In the genomic region with DNA sequence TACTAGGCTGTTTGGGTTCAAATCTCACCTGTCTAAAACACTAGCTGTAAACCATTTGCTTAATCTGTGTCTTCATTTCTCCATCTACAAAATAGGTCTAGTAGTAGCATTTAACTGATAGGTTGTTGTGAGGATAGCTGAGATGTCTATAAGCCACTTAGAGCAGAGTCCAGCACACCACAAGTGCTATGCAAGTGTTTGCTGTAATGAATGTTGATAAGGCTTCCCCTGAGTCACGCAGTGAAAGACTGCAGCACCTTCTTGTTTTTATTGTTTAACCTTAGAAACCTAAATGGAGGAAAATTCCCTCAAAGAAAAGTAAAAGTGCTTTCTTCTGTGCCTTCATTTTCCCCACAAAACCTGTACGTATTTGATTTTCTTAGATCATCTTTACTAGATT, we compare ENCODE assay signal across 1 cellular context.
A peak's percentile ranks its signal among the peaks of the same experiment; 100 is the strongest.
TF ChIP-seq lines count a peak whose summit lies in the region.

No MANE protein-coding gene starts in this region.

TF ChIP-seq in K562, 482 proteins besides CTCF, POLR2A, EP300 and RAD21 (continues in another document):
- TF ChIP-seq, protein P1, sequence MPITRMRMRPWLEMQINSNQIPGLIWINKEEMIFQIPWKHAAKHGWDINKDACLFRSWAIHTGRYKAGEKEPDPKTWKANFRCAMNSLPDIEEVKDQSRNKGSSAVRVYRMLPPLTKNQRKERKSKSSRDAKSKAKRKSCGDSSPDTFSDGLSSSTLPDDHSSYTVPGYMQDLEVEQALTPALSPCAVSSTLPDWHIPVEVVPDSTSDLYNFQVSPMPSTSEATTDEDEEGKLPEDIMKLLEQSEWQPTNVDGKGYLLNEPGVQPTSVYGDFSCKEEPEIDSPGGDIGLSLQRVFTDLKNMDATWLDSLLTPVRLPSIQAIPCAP (CRISPR knock-in tag; IDR thresholded peaks at IDR 0.05; ENCODE audit: borderline replicate concordance), result no peak
- TF ChIP-seq CC2D1A (IDR thresholded peaks at IDR 0.05) (no peak), KAT2B (IDR thresholded peaks at IDR 0.05; ENCODE audit: low read depth, low read length) (no peak), EHMT2 (IDR thresholded peaks at IDR 0.05) (no peak), XRCC4 (IDR thresholded peaks at IDR 0.05; ENCODE audit: extremely low read depth, insufficient read depth, insufficient read length) (no peak), ZNF780A (CRISPR knock-in tag; IDR thresholded peaks at IDR 0.05) (no peak), GABPB2 (CRISPR knock-in tag; conservative IDR thresholded peaks at IDR 0.05) (no peak), ZNF316 (IDR thresholded peaks at IDR 0.05) (peak; percentile 76; the same call in 1 of the 2 replicates), PTTG1 (tag; IDR thresholded peaks at IDR 0.05; ENCODE audit: low read depth) (no peak), POLR3G (IDR thresholded peaks at IDR 0.05; ENCODE audit: extremely low read depth, insufficient read length, insufficient replicate concordance) (no peak), MAFG (tag; conservative IDR thresholded peaks at IDR 0.05) (peak; percentile 45; the same call in 1 of the 2 replicates), PHF20 (IDR thresholded peaks at IDR 0.05; ENCODE audit: partially characterized antibody) (no peak), KAT8 (IDR thresholded peaks at IDR 0.05; ENCODE audit: low read depth) (no peak), ZBTB7A (IDR thresholded peaks at IDR 0.05; ENCODE audit: borderline replicate concordance, control insufficient read depth, low read depth, low read length) (no peak), ZNF75A (CRISPR knock-in tag; IDR thresholded peaks at IDR 0.05) (no peak), DPF2 (IDR thresholded peaks at IDR 0.05) (0 out of 2 replicates have a peak, but pooled peaks have one; percentile 62), ZNF785 (CRISPR knock-in tag; IDR thresholded peaks at IDR 0.05) (no peak), HNRNPK (IDR thresholded peaks at IDR 0.05; ENCODE audit: low read depth, low read length, poor library complexity, severe bottlenecking) (no peak)
- TF ChIP-seq, protein P2, sequence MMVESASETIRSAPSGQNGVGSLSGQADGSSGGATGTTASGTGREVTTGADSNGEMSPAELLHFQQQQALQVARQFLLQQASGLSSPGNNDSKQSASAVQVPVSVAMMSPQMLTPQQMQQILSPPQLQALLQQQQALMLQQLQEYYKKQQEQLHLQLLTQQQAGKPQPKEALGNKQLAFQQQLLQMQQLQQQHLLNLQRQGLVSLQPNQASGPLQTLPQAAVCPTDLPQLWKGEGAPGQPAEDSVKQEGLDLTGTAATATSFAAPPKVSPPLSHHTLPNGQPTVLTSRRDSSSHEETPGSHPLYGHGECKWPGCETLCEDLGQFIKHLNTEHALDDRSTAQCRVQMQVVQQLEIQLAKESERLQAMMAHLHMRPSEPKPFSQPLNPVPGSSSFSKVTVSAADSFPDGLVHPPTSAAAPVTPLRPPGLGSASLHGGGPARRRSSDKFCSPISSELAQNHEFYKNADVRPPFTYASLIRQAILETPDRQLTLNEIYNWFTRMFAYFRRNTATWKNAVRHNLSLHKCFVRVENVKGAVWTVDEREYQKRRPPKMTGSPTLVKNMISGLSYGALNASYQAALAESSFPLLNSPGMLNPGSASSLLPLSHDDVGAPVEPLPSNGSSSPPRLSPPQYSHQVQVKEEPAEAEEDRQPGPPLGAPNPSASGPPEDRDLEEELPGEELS (CRISPR knock-in tag; IDR thresholded peaks at IDR 0.05; ENCODE audit: borderline replicate concordance), result no peak
- TF ChIP-seq, protein P3, sequence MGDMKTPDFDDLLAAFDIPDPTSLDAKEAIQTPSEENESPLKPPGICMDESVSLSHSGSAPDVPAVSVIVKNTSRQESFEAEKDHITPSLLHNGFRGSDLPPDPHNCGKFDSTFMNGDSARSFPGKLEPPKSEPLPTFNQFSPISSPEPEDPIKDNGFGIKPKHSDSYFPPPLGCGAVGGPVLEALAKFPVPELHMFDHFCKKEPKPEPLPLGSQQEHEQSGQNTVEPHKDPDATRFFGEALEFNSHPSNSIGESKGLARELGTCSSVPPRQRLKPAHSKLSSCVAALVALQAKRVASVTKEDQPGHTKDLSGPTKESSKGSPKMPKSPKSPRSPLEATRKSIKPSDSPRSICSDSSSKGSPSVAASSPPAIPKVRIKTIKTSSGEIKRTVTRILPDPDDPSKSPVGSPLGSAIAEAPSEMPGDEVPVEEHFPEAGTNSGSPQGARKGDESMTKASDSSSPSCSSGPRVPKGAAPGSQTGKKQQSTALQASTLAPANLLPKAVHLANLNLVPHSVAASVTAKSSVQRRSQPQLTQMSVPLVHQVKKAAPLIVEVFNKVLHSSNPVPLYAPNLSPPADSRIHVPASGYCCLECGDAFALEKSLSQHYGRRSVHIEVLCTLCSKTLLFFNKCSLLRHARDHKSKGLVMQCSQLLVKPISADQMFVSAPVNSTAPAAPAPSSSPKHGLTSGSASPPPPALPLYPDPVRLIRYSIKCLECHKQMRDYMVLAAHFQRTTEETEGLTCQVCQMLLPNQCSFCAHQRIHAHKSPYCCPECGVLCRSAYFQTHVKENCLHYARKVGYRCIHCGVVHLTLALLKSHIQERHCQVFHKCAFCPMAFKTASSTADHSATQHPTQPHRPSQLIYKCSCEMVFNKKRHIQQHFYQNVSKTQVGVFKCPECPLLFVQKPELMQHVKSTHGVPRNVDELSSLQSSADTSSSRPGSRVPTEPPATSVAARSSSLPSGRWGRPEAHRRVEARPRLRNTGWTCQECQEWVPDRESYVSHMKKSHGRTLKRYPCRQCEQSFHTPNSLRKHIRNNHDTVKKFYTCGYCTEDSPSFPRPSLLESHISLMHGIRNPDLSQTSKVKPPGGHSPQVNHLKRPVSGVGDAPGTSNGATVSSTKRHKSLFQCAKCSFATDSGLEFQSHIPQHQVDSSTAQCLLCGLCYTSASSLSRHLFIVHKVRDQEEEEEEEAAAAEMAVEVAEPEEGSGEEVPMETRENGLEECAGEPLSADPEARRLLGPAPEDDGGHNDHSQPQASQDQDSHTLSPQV (IDR thresholded peaks at IDR 0.05), result no peak
- TF ChIP-seq, protein P4, sequence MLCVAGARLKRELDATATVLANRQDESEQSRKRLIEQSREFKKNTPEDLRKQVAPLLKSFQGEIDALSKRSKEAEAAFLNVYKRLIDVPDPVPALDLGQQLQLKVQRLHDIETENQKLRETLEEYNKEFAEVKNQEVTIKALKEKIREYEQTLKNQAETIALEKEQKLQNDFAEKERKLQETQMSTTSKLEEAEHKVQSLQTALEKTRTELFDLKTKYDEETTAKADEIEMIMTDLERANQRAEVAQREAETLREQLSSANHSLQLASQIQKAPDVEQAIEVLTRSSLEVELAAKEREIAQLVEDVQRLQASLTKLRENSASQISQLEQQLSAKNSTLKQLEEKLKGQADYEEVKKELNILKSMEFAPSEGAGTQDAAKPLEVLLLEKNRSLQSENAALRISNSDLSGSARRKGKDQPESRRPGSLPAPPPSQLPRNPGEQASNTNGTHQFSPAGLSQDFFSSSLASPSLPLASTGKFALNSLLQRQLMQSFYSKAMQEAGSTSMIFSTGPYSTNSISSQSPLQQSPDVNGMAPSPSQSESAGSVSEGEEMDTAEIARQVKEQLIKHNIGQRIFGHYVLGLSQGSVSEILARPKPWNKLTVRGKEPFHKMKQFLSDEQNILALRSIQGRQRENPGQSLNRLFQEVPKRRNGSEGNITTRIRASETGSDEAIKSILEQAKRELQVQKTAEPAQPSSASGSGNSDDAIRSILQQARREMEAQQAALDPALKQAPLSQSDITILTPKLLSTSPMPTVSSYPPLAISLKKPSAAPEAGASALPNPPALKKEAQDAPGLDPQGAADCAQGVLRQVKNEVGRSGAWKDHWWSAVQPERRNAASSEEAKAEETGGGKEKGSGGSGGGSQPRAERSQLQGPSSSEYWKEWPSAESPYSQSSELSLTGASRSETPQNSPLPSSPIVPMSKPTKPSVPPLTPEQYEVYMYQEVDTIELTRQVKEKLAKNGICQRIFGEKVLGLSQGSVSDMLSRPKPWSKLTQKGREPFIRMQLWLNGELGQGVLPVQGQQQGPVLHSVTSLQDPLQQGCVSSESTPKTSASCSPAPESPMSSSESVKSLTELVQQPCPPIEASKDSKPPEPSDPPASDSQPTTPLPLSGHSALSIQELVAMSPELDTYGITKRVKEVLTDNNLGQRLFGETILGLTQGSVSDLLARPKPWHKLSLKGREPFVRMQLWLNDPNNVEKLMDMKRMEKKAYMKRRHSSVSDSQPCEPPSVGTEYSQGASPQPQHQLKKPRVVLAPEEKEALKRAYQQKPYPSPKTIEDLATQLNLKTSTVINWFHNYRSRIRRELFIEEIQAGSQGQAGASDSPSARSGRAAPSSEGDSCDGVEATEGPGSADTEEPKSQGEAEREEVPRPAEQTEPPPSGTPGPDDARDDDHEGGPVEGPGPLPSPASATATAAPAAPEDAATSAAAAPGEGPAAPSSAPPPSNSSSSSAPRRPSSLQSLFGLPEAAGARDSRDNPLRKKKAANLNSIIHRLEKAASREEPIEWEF (CRISPR knock-in tag; IDR thresholded peaks at IDR 0.05), result no peak
- TF ChIP-seq, protein P5, sequence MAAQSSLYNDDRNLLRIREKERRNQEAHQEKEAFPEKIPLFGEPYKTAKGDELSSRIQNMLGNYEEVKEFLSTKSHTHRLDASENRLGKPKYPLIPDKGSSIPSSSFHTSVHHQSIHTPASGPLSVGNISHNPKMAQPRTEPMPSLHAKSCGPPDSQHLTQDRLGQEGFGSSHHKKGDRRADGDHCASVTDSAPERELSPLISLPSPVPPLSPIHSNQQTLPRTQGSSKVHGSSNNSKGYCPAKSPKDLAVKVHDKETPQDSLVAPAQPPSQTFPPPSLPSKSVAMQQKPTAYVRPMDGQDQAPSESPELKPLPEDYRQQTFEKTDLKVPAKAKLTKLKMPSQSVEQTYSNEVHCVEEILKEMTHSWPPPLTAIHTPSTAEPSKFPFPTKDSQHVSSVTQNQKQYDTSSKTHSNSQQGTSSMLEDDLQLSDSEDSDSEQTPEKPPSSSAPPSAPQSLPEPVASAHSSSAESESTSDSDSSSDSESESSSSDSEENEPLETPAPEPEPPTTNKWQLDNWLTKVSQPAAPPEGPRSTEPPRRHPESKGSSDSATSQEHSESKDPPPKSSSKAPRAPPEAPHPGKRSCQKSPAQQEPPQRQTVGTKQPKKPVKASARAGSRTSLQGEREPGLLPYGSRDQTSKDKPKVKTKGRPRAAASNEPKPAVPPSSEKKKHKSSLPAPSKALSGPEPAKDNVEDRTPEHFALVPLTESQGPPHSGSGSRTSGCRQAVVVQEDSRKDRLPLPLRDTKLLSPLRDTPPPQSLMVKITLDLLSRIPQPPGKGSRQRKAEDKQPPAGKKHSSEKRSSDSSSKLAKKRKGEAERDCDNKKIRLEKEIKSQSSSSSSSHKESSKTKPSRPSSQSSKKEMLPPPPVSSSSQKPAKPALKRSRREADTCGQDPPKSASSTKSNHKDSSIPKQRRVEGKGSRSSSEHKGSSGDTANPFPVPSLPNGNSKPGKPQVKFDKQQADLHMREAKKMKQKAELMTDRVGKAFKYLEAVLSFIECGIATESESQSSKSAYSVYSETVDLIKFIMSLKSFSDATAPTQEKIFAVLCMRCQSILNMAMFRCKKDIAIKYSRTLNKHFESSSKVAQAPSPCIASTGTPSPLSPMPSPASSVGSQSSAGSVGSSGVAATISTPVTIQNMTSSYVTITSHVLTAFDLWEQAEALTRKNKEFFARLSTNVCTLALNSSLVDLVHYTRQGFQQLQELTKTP (IDR thresholded peaks at IDR 0.05; ENCODE audit: low read depth in 1 of 2, partially characterized antibody in 2 of 2), result no peak
- TF ChIP-seq, protein P6, sequence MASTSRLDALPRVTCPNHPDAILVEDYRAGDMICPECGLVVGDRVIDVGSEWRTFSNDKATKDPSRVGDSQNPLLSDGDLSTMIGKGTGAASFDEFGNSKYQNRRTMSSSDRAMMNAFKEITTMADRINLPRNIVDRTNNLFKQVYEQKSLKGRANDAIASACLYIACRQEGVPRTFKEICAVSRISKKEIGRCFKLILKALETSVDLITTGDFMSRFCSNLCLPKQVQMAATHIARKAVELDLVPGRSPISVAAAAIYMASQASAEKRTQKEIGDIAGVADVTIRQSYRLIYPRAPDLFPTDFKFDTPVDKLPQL (IDR thresholded peaks at IDR 0.05; ENCODE audit: extremely low read depth, insufficient read length), result no peak
- TF ChIP-seq, protein P7, sequence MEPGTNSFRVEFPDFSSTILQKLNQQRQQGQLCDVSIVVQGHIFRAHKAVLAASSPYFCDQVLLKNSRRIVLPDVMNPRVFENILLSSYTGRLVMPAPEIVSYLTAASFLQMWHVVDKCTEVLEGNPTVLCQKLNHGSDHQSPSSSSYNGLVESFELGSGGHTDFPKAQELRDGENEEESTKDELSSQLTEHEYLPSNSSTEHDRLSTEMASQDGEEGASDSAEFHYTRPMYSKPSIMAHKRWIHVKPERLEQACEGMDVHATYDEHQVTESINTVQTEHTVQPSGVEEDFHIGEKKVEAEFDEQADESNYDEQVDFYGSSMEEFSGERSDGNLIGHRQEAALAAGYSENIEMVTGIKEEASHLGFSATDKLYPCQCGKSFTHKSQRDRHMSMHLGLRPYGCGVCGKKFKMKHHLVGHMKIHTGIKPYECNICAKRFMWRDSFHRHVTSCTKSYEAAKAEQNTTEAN (CRISPR knock-in tag; IDR thresholded peaks at IDR 0.05), result no peak
- TF ChIP-seq, protein P8, sequence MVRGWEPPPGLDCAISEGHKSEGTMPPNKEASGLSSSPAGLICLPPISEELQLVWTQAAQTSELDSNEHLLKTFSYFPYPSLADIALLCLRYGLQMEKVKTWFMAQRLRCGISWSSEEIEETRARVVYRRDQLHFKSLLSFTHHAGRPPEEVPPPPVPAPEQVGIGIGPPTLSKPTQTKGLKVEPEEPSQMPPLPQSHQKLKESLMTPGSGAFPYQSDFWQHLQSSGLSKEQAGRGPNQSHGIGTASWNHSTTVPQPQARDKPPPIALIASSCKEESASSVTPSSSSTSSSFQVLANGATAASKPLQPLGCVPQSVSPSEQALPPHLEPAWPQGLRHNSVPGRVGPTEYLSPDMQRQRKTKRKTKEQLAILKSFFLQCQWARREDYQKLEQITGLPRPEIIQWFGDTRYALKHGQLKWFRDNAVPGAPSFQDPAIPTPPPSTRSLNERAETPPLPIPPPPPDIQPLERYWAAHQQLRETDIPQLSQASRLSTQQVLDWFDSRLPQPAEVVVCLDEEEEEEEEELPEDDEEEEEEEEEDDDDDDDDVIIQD (CRISPR knock-in tag; IDR thresholded peaks at IDR 0.05), result no peak
- TF ChIP-seq, protein P9, sequence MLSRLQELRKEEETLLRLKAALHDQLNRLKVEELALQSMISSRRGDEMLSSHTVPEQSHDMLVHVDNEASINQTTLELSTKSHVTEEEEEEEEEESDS (CRISPR knock-in tag; IDR thresholded peaks at IDR 0.05), result no peak
- TF ChIP-seq, protein P10, sequence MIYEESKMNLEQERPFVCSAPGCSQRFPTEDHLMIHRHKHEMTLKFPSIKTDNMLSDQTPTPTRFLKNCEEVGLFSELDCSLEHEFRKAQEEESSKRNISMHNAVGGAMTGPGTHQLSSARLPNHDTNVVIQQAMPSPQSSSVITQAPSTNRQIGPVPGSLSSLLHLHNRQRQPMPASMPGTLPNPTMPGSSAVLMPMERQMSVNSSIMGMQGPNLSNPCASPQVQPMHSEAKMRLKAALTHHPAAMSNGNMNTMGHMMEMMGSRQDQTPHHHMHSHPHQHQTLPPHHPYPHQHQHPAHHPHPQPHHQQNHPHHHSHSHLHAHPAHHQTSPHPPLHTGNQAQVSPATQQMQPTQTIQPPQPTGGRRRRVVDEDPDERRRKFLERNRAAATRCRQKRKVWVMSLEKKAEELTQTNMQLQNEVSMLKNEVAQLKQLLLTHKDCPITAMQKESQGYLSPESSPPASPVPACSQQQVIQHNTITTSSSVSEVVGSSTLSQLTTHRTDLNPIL (CRISPR knock-in tag; IDR thresholded peaks at IDR 0.05), result no peak
- TF ChIP-seq, protein P11, sequence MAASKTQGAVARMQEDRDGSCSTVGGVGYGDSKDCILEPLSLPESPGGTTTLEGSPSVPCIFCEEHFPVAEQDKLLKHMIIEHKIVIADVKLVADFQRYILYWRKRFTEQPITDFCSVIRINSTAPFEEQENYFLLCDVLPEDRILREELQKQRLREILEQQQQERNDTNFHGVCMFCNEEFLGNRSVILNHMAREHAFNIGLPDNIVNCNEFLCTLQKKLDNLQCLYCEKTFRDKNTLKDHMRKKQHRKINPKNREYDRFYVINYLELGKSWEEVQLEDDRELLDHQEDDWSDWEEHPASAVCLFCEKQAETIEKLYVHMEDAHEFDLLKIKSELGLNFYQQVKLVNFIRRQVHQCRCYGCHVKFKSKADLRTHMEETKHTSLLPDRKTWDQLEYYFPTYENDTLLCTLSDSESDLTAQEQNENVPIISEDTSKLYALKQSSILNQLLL (CRISPR knock-in tag; IDR thresholded peaks at IDR 0.05; ENCODE audit: borderline replicate concordance), result no peak
